Comparison of ENCODE assay signal across 1 cellular context in the genomic region with DNA sequence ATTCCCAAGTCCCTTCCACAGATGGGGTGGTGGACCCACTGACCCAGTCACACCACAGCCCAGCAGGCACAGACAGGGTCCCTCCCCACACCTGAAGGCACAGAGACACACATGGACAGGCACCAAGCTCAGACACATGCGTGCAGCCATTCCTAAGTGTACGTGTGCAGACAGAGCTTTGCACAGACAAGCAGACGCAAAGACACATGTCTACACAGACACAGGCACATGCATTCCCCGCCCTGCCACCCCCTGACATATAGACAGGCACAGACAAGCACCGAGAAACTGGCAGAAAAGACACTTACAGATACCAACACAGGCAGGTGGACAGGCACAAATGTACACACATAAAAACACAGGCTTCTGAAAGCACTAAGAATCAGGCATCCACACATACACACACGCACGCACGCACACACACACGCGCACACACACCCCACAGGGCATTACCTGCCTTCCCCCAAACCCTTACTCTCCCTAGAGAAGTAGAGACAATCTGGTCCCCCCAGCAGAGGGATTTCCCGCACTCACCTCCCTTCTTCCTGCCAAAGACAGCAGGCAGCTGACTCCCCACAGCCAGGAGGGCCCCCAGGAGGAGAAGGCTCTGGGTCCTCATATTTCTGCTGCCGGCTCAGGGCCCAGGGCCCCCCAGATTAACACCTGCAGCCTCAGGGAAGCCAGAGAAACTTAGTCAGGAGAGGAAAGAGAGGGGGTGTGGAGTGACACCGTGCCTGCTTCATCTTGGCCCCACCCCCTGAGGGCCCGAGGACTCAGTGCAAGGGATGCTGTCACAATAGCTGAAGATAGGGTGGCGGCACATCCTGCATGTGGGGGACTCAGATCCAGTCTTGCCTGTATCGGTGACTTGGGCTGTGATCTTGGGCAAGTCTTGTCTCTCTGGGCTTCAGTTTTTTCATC.
TF ChIP-seq lines count a peak whose summit lies in the region.

A gene with protein sequence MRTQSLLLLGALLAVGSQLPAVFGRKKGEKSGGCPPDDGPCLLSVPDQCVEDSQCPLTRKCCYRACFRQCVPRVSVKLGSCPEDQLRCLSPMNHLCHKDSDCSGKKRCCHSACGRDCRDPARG (minus strand): TSS at position 710 of the 921 bp plus-strand sequence. CDS start 91 bp downstream, at position 619.

TF ChIP-seq in WTC11, 78 proteins besides CTCF, POLR2A, EP300 and RAD21:
- TF ChIP-seq, protein P1, sequence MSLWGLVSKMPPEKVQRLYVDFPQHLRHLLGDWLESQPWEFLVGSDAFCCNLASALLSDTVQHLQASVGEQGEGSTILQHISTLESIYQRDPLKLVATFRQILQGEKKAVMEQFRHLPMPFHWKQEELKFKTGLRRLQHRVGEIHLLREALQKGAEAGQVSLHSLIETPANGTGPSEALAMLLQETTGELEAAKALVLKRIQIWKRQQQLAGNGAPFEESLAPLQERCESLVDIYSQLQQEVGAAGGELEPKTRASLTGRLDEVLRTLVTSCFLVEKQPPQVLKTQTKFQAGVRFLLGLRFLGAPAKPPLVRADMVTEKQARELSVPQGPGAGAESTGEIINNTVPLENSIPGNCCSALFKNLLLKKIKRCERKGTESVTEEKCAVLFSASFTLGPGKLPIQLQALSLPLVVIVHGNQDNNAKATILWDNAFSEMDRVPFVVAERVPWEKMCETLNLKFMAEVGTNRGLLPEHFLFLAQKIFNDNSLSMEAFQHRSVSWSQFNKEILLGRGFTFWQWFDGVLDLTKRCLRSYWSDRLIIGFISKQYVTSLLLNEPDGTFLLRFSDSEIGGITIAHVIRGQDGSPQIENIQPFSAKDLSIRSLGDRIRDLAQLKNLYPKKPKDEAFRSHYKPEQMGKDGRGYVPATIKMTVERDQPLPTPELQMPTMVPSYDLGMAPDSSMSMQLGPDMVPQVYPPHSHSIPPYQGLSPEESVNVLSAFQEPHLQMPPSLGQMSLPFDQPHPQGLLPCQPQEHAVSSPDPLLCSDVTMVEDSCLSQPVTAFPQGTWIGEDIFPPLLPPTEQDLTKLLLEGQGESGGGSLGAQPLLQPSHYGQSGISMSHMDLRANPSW (CRISPR knock-in tag; conservative IDR thresholded peaks at IDR 0.05; ENCODE audit: low read depth), result no peak
- TF ChIP-seq, protein P2, sequence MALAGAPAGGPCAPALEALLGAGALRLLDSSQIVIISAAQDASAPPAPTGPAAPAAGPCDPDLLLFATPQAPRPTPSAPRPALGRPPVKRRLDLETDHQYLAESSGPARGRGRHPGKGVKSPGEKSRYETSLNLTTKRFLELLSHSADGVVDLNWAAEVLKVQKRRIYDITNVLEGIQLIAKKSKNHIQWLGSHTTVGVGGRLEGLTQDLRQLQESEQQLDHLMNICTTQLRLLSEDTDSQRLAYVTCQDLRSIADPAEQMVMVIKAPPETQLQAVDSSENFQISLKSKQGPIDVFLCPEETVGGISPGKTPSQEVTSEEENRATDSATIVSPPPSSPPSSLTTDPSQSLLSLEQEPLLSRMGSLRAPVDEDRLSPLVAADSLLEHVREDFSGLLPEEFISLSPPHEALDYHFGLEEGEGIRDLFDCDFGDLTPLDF (CRISPR knock-in tag; IDR thresholded peaks at IDR 0.05), result no peak
- TF ChIP-seq, protein P3, sequence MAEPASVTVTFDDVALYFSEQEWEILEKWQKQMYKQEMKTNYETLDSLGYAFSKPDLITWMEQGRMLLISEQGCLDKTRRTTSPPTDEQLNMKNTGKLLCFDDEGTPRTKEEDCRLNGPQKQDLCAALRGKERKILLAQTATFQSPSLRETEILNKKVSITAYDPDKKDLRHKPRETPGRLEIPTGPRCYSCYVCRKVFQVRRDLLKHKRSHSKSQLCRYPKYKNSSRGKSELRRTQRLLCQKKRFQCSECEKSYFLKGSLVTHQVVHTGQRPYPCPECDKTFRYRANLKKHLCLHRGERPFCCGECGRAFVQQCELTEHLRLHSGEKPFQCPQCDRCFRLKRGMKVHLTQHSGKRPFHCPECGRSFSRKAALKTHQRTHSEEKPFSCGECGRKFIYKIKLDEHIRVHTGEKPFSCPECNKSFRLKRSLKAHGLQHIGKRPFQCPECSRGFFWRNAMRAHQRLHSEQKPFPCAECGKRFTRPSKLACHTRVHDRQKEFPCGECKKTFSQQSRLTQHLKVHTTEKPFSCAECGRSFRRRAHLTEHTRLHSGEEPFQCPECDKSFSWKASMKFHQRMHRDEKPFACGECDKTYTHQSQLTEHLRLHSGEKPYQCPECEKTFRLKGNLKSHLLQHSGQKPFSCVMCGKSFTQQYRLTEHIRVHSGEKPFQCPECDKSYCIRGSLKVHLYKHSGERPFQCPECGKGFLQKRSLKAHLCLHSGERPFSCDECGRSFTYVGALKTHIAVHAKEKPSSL (CRISPR knock-in tag; conservative IDR thresholded peaks at IDR 0.05), result no peak
- TF ChIP-seq TEAD1 (CRISPR knock-in tag; IDR thresholded peaks at IDR 0.05) (no peak), SOX15 (CRISPR knock-in tag; IDR thresholded peaks at IDR 0.05) (no peak), ZNF423 (CRISPR knock-in tag; IDR thresholded peaks at IDR 0.05) (no peak), CBFB (CRISPR knock-in tag; IDR thresholded peaks at IDR 0.05; ENCODE audit: low read depth) (no peak), ZNF138 (CRISPR knock-in tag; conservative IDR thresholded peaks at IDR 0.05) (no peak), NR1H2 (CRISPR knock-in tag; IDR thresholded peaks at IDR 0.05) (no peak), ZNF396 (CRISPR knock-in tag; IDR thresholded peaks at IDR 0.05; ENCODE audit: borderline replicate concordance) (no peak), ZBTB21 (CRISPR knock-in tag; IDR thresholded peaks at IDR 0.05; ENCODE audit: borderline replicate concordance) (no peak), TEAD4 (CRISPR knock-in tag; IDR thresholded peaks at IDR 0.05) (no peak)
- TF ChIP-seq, protein P4, sequence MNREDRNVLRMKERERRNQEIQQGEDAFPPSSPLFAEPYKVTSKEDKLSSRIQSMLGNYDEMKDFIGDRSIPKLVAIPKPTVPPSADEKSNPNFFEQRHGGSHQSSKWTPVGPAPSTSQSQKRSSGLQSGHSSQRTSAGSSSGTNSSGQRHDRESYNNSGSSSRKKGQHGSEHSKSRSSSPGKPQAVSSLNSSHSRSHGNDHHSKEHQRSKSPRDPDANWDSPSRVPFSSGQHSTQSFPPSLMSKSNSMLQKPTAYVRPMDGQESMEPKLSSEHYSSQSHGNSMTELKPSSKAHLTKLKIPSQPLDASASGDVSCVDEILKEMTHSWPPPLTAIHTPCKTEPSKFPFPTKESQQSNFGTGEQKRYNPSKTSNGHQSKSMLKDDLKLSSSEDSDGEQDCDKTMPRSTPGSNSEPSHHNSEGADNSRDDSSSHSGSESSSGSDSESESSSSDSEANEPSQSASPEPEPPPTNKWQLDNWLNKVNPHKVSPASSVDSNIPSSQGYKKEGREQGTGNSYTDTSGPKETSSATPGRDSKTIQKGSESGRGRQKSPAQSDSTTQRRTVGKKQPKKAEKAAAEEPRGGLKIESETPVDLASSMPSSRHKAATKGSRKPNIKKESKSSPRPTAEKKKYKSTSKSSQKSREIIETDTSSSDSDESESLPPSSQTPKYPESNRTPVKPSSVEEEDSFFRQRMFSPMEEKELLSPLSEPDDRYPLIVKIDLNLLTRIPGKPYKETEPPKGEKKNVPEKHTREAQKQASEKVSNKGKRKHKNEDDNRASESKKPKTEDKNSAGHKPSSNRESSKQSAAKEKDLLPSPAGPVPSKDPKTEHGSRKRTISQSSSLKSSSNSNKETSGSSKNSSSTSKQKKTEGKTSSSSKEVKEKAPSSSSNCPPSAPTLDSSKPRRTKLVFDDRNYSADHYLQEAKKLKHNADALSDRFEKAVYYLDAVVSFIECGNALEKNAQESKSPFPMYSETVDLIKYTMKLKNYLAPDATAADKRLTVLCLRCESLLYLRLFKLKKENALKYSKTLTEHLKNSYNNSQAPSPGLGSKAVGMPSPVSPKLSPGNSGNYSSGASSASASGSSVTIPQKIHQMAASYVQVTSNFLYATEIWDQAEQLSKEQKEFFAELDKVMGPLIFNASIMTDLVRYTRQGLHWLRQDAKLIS (CRISPR knock-in tag; IDR thresholded peaks at IDR 0.05; ENCODE audit: borderline replicate concordance), result no peak
- TF ChIP-seq, protein P5, sequence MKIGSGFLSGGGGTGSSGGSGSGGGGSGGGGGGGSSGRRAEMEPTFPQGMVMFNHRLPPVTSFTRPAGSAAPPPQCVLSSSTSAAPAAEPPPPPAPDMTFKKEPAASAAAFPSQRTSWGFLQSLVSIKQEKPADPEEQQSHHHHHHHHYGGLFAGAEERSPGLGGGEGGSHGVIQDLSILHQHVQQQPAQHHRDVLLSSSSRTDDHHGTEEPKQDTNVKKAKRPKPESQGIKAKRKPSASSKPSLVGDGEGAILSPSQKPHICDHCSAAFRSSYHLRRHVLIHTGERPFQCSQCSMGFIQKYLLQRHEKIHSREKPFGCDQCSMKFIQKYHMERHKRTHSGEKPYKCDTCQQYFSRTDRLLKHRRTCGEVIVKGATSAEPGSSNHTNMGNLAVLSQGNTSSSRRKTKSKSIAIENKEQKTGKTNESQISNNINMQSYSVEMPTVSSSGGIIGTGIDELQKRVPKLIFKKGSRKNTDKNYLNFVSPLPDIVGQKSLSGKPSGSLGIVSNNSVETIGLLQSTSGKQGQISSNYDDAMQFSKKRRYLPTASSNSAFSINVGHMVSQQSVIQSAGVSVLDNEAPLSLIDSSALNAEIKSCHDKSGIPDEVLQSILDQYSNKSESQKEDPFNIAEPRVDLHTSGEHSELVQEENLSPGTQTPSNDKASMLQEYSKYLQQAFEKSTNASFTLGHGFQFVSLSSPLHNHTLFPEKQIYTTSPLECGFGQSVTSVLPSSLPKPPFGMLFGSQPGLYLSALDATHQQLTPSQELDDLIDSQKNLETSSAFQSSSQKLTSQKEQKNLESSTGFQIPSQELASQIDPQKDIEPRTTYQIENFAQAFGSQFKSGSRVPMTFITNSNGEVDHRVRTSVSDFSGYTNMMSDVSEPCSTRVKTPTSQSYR (CRISPR knock-in tag; IDR thresholded peaks at IDR 0.05), result no peak
- TF ChIP-seq, protein P6, sequence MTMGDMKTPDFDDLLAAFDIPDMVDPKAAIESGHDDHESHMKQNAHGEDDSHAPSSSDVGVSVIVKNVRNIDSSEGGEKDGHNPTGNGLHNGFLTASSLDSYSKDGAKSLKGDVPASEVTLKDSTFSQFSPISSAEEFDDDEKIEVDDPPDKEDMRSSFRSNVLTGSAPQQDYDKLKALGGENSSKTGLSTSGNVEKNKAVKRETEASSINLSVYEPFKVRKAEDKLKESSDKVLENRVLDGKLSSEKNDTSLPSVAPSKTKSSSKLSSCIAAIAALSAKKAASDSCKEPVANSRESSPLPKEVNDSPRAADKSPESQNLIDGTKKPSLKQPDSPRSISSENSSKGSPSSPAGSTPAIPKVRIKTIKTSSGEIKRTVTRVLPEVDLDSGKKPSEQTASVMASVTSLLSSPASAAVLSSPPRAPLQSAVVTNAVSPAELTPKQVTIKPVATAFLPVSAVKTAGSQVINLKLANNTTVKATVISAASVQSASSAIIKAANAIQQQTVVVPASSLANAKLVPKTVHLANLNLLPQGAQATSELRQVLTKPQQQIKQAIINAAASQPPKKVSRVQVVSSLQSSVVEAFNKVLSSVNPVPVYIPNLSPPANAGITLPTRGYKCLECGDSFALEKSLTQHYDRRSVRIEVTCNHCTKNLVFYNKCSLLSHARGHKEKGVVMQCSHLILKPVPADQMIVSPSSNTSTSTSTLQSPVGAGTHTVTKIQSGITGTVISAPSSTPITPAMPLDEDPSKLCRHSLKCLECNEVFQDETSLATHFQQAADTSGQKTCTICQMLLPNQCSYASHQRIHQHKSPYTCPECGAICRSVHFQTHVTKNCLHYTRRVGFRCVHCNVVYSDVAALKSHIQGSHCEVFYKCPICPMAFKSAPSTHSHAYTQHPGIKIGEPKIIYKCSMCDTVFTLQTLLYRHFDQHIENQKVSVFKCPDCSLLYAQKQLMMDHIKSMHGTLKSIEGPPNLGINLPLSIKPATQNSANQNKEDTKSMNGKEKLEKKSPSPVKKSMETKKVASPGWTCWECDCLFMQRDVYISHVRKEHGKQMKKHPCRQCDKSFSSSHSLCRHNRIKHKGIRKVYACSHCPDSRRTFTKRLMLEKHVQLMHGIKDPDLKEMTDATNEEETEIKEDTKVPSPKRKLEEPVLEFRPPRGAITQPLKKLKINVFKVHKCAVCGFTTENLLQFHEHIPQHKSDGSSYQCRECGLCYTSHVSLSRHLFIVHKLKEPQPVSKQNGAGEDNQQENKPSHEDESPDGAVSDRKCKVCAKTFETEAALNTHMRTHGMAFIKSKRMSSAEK (CRISPR knock-in tag; IDR thresholded peaks at IDR 0.05; ENCODE audit: borderline replicate concordance), result no peak
